Comparison of ENCODE assay signal across 14 cellular contexts in the genomic region with DNA sequence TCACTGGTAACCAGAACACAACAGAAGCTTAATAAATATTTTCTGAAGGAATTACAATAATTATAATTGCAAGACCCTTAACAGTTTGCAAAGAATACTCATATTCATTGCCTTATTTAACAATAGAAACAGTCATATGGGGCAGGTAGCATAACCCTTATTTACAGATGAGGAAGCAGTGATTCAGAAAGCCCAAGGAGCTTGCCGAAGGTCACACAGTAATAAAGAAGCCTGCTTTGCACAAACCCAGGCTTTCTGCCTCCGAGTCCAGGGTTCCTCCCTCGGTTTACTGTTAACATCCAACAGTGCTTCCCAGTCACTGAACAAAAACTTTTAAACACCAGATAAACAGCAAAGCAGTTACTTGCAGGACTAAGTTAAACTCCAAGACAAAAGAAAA.
"Had no signal": no experiment of that assay in that cellular context is flagged by ENCODE, and none has a peak within 500 bp of the region (broad histone marks: within the 10 kb centered on the region; RNA-seq: fewer than 3 reads in every experiment).

No MANE protein-coding gene starts in this region.

- DNase-seq: activated CD4-positive, alpha-beta T cell treated with anti-CD3 and anti-CD28 coated beads, Interleukin-2, amount 50 U/mL, for 1 hour; activated CD8-positive, alpha-beta memory T cell treated with anti-CD3 and anti-CD28 coated beads for 24 hours; activated naive CD8-positive, alpha-beta T cell treated with anti-CD3 and anti-CD28 coated beads for 36 hours; amygdala; effector memory CD4-positive, alpha-beta T cell; islet precursor cell; midbrain; posterior cingulate gyrus; stimulated activated CD4-positive, alpha-beta T cell treated with anti-CD3 and anti-CD28 coated beads, Interleukin-4, amount 100 ng/mL, for 24 hours; stimulated activated naive CD4-positive, alpha-beta T cell; T-helper 9 cell; tibial artery had no signal

- H3K4me1 ChIP-seq: gastroesophageal sphincter, tibial artery had no signal

- H3K9me3 ChIP-seq: gastroesophageal sphincter, tibial artery had no signal

- H3K27me3 ChIP-seq: gastroesophageal sphincter, tibial artery had no signal

- H3K27ac ChIP-seq: brain microvascular endothelial cell, gastroesophageal sphincter, tibial artery had no signal

- H3K4me3 ChIP-seq: gastroesophageal sphincter, tibial artery had no signal

- H3K36me3 ChIP-seq: brain microvascular endothelial cell, gastroesophageal sphincter, tibial artery had no signal

- ATAC-seq: gastroesophageal sphincter had no signal
